1 cellular context compared by ENCODE assay signal in the genomic region with DNA sequence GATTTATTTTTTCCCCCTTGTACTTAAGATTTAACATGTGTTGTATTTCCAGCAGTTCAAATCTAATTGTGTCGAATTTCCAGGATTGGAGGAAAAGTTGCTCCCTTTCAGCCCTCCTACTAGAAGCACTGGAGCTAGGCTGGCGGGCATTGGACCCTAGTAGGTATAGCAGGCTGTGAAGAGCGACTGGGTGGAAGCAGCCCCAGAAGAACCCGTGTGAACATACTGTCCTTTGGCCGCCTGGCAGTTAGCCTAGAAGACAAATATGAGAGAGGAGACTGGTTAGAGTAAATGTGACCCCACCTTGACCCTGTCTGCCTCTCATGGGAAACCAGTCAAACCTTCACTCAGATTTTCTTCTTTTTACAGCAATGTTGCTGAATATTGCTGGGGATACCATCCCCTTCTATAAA.
TF ChIP-seq lines count a peak whose summit lies in the region.

No MANE protein-coding gene starts in this region.

TF ChIP-seq in HepG2, 621 proteins besides CTCF, POLR2A, EP300 and RAD21 (continued from another document and continues in another):
- TF ChIP-seq, protein P1, sequence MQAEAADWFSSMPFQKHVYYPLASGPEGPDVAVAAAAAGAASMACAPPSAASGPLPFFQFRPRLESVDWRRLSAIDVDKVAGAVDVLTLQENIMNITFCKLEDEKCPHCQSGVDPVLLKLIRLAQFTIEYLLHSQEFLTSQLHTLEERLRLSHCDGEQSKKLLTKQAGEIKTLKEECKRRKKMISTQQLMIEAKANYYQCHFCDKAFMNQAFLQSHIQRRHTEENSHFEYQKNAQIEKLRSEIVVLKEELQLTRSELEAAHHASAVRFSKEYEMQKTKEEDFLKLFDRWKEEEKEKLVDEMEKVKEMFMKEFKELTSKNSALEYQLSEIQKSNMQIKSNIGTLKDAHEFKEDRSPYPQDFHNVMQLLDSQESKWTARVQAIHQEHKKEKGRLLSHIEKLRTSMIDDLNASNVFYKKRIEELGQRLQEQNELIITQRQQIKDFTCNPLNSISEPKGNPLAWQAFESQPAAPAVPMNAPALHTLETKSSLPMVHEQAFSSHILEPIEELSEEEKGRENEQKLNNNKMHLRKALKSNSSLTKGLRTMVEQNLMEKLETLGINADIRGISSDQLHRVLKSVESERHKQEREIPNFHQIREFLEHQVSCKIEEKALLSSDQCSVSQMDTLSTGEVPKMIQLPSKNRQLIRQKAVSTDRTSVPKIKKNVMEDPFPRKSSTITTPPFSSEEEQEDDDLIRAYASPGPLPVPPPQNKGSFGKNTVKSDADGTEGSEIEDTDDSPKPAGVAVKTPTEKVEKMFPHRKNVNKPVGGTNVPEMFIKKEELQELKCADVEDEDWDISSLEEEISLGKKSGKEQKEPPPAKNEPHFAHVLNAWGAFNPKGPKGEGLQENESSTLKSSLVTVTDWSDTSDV (CRISPR knock-in tag; IDR thresholded peaks at IDR 0.05): no peak
- TF ChIP-seq NFKB2 (CRISPR knock-in tag; IDR thresholded peaks at IDR 0.05; ENCODE audit: borderline replicate concordance) (no peak), NFE2L1 (CRISPR knock-in tag; IDR thresholded peaks at IDR 0.05; ENCODE audit: borderline replicate concordance) (no peak), NCOR1 (IDR thresholded peaks at IDR 0.05; ENCODE audit: borderline replicate concordance, low read length) (peak; percentile 95; the same call in 1 of the 2 replicates), KLF12 (CRISPR knock-in tag; IDR thresholded peaks at IDR 0.05; ENCODE audit: borderline replicate concordance) (no peak), ZSCAN29 (CRISPR knock-in tag; conservative IDR thresholded peaks at IDR 0.05) (0 out of 2 replicates have a peak, but pooled peaks have one; percentile 20), KDM6A (CRISPR knock-in tag; IDR thresholded peaks at IDR 0.05; ENCODE audit: low read depth) (peak; percentile 48; the same call in 1 of the 2 replicates), RELA (CRISPR knock-in tag; IDR thresholded peaks at IDR 0.05) (no peak), PHB2 (IDR thresholded peaks at IDR 0.05; ENCODE audit: partially characterized antibody) (no peak), EHMT2 (IDR thresholded peaks at IDR 0.05; ENCODE audit: borderline replicate concordance, low read depth, low read length) (peak; percentile 35; the same call in 1 of the 2 replicates), HOXA3 (CRISPR knock-in tag; IDR thresholded peaks at IDR 0.05) (peak; percentile 75), ZNF335 (CRISPR knock-in tag; IDR thresholded peaks at IDR 0.05) (no peak), ZSCAN21 (CRISPR knock-in tag; IDR thresholded peaks at IDR 0.05; ENCODE audit: borderline replicate concordance) (no peak), NFIC (IDR thresholded peaks at IDR 0.05; ENCODE audit: low read length) (peak; percentile 91), ZFP62 (CRISPR knock-in tag; IDR thresholded peaks at IDR 0.05) (no peak), FLYWCH1 (CRISPR knock-in tag; IDR thresholded peaks at IDR 0.05) (no peak), SMARCC2 (IDR thresholded peaks at IDR 0.05) (no peak), ZNF879 (CRISPR knock-in tag; IDR thresholded peaks at IDR 0.05) (no peak), ZNF260 (CRISPR knock-in tag; IDR thresholded peaks at IDR 0.05; ENCODE audit: borderline replicate concordance, low read depth) (no peak), MIER2 (CRISPR knock-in tag; IDR thresholded peaks at IDR 0.05) (peak; percentile 36; the same call in 1 of the 2 replicates), ZSCAN20 (CRISPR knock-in tag; IDR thresholded peaks at IDR 0.05; ENCODE audit: borderline replicate concordance) (0 out of 2 replicates have a peak, but pooled peaks have one; percentile 29), ZNF331 (CRISPR knock-in tag; IDR thresholded peaks at IDR 0.05) (peak; percentile 85), ZNF496 (CRISPR knock-in tag; IDR thresholded peaks at IDR 0.05; ENCODE audit: insufficient replicate concordance) (no peak), ZNF816 (CRISPR knock-in tag; IDR thresholded peaks at IDR 0.05; ENCODE audit: borderline replicate concordance) (peak; percentile 76; the same call in 1 of the 2 replicates), ZBTB3 (CRISPR knock-in tag; IDR thresholded peaks at IDR 0.05; ENCODE audit: borderline replicate concordance, low read depth) (no peak), FIP1L1 (IDR thresholded peaks at IDR 0.05; ENCODE audit: borderline replicate concordance, insufficient read depth, low read depth, low read length) (no peak), ZNF557 (CRISPR knock-in tag; IDR thresholded peaks at IDR 0.05) (0 out of 2 replicates have a peak, but pooled peaks have one; percentile 31), ZNF720 (CRISPR knock-in tag; IDR thresholded peaks at IDR 0.05) (no peak), ZNF282 (IDR thresholded peaks at IDR 0.05; ENCODE audit: partially characterized antibody) (no peak), HNF4A (CRISPR knock-in tag; IDR thresholded peaks at IDR 0.05) (peak; percentile 90), ZNF660 (CRISPR knock-in tag; IDR thresholded peaks at IDR 0.05; ENCODE audit: borderline replicate concordance, low read depth) (no peak), TRIM24 (CRISPR knock-in tag; IDR thresholded peaks at IDR 0.05) (no peak; the same call in 1 of the 2 replicates), CAMTA2 (CRISPR knock-in tag; IDR thresholded peaks at IDR 0.05; ENCODE audit: borderline replicate concordance) (no peak), ZNF749 (CRISPR knock-in tag; IDR thresholded peaks at IDR 0.05; ENCODE audit: borderline replicate concordance) (no peak), GABPA (IDR thresholded peaks at IDR 0.05; ENCODE audit: low read depth, low read length) (no peak), GABPA (CRISPR knock-in tag; IDR thresholded peaks at IDR 0.05; ENCODE audit: low read depth) (no peak), ZNF124 (CRISPR knock-in tag; IDR thresholded peaks at IDR 0.05) (no peak), RFX3 (CRISPR knock-in tag; IDR thresholded peaks at IDR 0.05) (no peak), ZNF224 (CRISPR knock-in tag; IDR thresholded peaks at IDR 0.05) (no peak), SUZ12 (IDR thresholded peaks at IDR 0.05; ENCODE audit: low read depth, low read length) (no peak), ZNF550 (CRISPR knock-in tag; IDR thresholded peaks at IDR 0.05; ENCODE audit: borderline replicate concordance) (no peak), ELF1 (CRISPR knock-in tag; IDR thresholded peaks at IDR 0.05) (no peak), KDM2A (CRISPR knock-in tag; IDR thresholded peaks at IDR 0.05; ENCODE audit: borderline replicate concordance, low read depth) (no peak), FOXC1 (CRISPR knock-in tag; IDR thresholded peaks at IDR 0.05; ENCODE audit: borderline replicate concordance) (no peak), MTA3 (CRISPR knock-in tag; IDR thresholded peaks at IDR 0.05) (no peak), NCOA2 (CRISPR knock-in tag; IDR thresholded peaks at IDR 0.05) (peak; percentile 87), PHF8 (CRISPR knock-in tag; IDR thresholded peaks at IDR 0.05) (no peak), ZBTB42 (CRISPR knock-in tag; IDR thresholded peaks at IDR 0.05) (no peak), SMARCE1 (IDR thresholded peaks at IDR 0.05; ENCODE audit: borderline replicate concordance) (no peak), SP4 (CRISPR knock-in tag; IDR thresholded peaks at IDR 0.05) (peak; percentile 40; the same call in 1 of the 2 replicates), ZSCAN22 (CRISPR knock-in tag; IDR thresholded peaks at IDR 0.05) (no peak), ZNF441 (CRISPR knock-in tag; IDR thresholded peaks at IDR 0.05; ENCODE audit: borderline replicate concordance) (peak; percentile 35; the same call in 1 of the 2 replicates), ZSCAN30 (CRISPR knock-in tag; IDR thresholded peaks at IDR 0.05) (no peak)
- TF ChIP-seq, protein P2, sequence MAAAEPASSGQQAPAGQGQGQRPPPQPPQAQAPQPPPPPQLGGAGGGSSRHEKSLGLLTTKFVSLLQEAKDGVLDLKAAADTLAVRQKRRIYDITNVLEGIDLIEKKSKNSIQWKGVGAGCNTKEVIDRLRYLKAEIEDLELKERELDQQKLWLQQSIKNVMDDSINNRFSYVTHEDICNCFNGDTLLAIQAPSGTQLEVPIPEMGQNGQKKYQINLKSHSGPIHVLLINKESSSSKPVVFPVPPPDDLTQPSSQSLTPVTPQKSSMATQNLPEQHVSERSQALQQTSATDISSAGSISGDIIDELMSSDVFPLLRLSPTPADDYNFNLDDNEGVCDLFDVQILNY (CRISPR knock-in tag; conservative IDR thresholded peaks at IDR 0.05): no peak
- TF ChIP-seq, protein P3, sequence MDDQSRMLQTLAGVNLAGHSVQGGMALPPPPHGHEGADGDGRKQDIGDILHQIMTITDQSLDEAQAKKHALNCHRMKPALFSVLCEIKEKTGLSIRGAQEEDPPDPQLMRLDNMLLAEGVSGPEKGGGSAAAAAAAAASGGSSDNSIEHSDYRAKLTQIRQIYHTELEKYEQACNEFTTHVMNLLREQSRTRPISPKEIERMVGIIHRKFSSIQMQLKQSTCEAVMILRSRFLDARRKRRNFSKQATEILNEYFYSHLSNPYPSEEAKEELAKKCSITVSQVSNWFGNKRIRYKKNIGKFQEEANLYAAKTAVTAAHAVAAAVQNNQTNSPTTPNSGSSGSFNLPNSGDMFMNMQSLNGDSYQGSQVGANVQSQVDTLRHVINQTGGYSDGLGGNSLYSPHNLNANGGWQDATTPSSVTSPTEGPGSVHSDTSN (CRISPR knock-in tag; IDR thresholded peaks at IDR 0.05; ENCODE audit: borderline replicate concordance): no peak
- TF ChIP-seq, protein P4, sequence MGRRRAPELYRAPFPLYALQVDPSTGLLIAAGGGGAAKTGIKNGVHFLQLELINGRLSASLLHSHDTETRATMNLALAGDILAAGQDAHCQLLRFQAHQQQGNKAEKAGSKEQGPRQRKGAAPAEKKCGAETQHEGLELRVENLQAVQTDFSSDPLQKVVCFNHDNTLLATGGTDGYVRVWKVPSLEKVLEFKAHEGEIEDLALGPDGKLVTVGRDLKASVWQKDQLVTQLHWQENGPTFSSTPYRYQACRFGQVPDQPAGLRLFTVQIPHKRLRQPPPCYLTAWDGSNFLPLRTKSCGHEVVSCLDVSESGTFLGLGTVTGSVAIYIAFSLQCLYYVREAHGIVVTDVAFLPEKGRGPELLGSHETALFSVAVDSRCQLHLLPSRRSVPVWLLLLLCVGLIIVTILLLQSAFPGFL (CRISPR knock-in tag; IDR thresholded peaks at IDR 0.05): no peak
- TF ChIP-seq, protein P5, sequence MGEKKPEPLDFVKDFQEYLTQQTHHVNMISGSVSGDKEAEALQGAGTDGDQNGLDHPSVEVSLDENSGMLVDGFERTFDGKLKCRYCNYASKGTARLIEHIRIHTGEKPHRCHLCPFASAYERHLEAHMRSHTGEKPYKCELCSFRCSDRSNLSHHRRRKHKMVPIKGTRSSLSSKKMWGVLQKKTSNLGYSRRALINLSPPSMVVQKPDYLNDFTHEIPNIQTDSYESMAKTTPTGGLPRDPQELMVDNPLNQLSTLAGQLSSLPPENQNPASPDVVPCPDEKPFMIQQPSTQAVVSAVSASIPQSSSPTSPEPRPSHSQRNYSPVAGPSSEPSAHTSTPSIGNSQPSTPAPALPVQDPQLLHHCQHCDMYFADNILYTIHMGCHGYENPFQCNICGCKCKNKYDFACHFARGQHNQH (CRISPR knock-in tag; IDR thresholded peaks at IDR 0.05): 0 out of 2 replicates have a peak, but pooled peaks have one; percentile 43
- TF ChIP-seq, protein P6, sequence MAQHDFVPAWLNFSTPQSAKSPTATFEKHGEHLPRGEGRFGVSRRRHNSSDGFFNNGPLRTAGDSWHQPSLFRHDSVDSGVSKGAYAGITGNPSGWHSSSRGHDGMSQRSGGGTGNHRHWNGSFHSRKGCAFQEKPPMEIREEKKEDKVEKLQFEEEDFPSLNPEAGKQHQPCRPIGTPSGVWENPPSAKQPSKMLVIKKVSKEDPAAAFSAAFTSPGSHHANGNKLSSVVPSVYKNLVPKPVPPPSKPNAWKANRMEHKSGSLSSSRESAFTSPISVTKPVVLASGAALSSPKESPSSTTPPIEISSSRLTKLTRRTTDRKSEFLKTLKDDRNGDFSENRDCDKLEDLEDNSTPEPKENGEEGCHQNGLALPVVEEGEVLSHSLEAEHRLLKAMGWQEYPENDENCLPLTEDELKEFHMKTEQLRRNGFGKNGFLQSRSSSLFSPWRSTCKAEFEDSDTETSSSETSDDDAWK (CRISPR knock-in tag; IDR thresholded peaks at IDR 0.05): no peak
- TF ChIP-seq, protein P7, sequence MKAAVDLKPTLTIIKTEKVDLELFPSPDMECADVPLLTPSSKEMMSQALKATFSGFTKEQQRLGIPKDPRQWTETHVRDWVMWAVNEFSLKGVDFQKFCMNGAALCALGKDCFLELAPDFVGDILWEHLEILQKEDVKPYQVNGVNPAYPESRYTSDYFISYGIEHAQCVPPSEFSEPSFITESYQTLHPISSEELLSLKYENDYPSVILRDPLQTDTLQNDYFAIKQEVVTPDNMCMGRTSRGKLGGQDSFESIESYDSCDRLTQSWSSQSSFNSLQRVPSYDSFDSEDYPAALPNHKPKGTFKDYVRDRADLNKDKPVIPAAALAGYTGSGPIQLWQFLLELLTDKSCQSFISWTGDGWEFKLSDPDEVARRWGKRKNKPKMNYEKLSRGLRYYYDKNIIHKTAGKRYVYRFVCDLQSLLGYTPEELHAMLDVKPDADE (CRISPR knock-in tag; IDR thresholded peaks at IDR 0.05): no peak
- TF ChIP-seq, protein P8, sequence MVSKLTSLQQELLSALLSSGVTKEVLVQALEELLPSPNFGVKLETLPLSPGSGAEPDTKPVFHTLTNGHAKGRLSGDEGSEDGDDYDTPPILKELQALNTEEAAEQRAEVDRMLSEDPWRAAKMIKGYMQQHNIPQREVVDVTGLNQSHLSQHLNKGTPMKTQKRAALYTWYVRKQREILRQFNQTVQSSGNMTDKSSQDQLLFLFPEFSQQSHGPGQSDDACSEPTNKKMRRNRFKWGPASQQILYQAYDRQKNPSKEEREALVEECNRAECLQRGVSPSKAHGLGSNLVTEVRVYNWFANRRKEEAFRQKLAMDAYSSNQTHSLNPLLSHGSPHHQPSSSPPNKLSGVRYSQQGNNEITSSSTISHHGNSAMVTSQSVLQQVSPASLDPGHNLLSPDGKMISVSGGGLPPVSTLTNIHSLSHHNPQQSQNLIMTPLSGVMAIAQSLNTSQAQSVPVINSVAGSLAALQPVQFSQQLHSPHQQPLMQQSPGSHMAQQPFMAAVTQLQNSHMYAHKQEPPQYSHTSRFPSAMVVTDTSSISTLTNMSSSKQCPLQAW (CRISPR knock-in tag; IDR thresholded peaks at IDR 0.05): peak; percentile 93
- TF ChIP-seq, protein P9, sequence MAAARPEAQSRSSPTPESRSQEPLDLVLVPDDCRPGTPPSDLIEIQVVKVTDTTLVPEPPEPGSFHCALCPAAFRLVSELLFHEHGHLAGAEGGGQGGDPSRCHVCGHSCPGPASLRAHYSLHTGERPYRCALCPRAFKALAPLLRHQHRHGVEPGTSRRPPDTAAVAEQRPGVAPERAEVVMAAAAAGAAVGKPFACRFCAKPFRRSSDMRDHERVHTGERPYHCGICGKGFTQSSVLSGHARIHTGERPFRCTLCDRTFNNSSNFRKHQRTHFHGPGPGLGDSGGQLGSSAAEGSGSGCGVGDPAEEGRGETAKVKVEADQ (CRISPR knock-in tag; IDR thresholded peaks at IDR 0.05; ENCODE audit: borderline replicate concordance): peak; percentile 57; the same call in 1 of the 2 replicates
- TF ChIP-seq, protein P10, sequence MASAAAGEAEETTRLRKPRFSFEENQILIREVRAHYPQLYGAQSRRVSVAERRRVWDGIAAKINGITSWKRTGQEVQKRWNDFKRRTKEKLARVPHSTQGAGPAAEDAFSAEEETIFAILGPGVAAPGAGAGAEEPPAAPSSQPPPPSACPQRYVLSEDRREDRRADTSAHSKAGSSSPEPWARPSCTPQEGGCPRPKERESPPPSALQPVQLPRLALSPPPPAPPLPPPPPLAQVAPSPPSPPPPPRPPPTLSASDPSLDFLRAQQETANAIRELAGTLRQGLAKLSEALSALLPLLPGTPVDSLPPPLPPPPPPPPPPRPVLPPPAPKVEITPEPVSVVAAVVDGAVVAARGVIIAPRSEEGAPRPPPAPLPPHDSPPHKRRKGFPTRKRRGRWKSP (CRISPR knock-in tag; IDR thresholded peaks at IDR 0.05): no peak
